ENCODE assay signal across 9 cellular contexts in genomic region chr5:58871648-58872242, GRCh38.
DNase-seq lines count a peak whose midpoint lies in the region; ATAC-seq, FAIRE-seq and TF ChIP-seq lines count a peak whose summit lies in the region.
"Had no signal": no experiment of that assay in that cellular context is flagged by ENCODE, and none has a peak within 500 bp of the region (broad histone marks: within the 10 kb centered on the region; RNA-seq: fewer than 3 reads in every experiment).

No MANE protein-coding gene starts in this region.

- ATAC-seq in GM21360 (IDR thresholded peaks at IDR 0.05; ENCODE audit: unreplicated experiment), result peak; percentile 60
- peak; percentile 50 for ATAC-seq in body of pancreas
- ATAC-seq in HepG2, result no peak; the same call in 2 of the 3 replicates

- H3K4me1 ChIP-seq in body of pancreas (no peaks in the 10 kb centered on the region), HepG2 (ENCODE audit: insufficient read depth, low read length) (no peaks in the 10 kb centered on the region)

- intact Hi-C loops in body of pancreas (cut with DNase I) (no loop called here), HepG2 (cut with micrococcal nuclease; ENCODE audit: unreplicated experiment) (no loop called here)

- no peaks in the 10 kb centered on the region for H4K20me1 ChIP-seq in HepG2 (ENCODE audit: insufficient read depth, low read length)

- in situ Hi-C loops in HepG2 (cut with HindIII; ENCODE audit: extremely low pct_ligation_motif_present, low pct_unique_long_range_greater_than_20kb), result no loop called here

- no peak for TF ChIP-seq POLR2A in body of pancreas (IDR thresholded peaks at IDR 0.05)
- no peak for TF ChIP-seq POLR2A in HepG2 (IDR thresholded peaks at IDR 0.05; ENCODE audit: insufficient read depth in 1 of 2, low read depth in 2 of 2, low read length in 2 of 2)

- no peak overlapping the region for H3K9ac ChIP-seq in HepG2 (ENCODE audit: insufficient read depth, low read depth, low read length)

- TF ChIP-seq EP300 in HepG2 (IDR thresholded peaks at IDR 0.05; ENCODE audit: low read depth in 2 of 2, low read length in 2 of 2) (no peak), HepG2 (CRISPR knock-in tag; IDR thresholded peaks at IDR 0.05; ENCODE audit: borderline replicate concordance) (no peak)

- H3K27ac ChIP-seq in body of pancreas (no peak overlapping the region), HepG2 (ENCODE audit: extremely low read length, insufficient read depth, low read length) (no peak overlapping the region)

- no peak for TF ChIP-seq RAD21 in HepG2 (CRISPR knock-in tag; IDR thresholded peaks at IDR 0.05)

- H3K4me3 ChIP-seq in body of pancreas, result no peak overlapping the region
- H3K4me3 ChIP-seq in HepG2 (replicated peaks in 1 of 3; ENCODE audit: insufficient read depth in 1 of 3, low read depth in 2 of 3, low read length in 3 of 3), result no peak overlapping the region

- FAIRE-seq in HepG2 (lab: Jason Lieb, UNC), result no peak
- FAIRE-seq: GM18507 had no signal

- 47 to 48% methylated on average over 3 of the region's 3 CpGs for whole genome bisulfite sequencing in body of pancreas, 2 donors
- 18% methylated on average over 3 of the region's 3 CpGs for WGBS in HepG2 (ENCODE audit: low lambda C conversion rate)

- peak; percentile 19 for DNase-seq in NOMO-1 treated with DMSO at 0.1 percent for 48 hours (lab: John Stamatoyannopoulos, UW; ENCODE audit: unreplicated experiment)
- no peak for DNase-seq in NOMO-1 treated with dmso at 0.1 percent for 144 hours (lab: John Stamatoyannopoulos, UW; ENCODE audit: unreplicated experiment)
- peak; percentile 44 for DNase-seq in NCI-H1694 treated with DMSO at 0.1 percent for 48 hours (lab: John Stamatoyannopoulos, UW)
- peak in 2 of 4 donors; percentile 16 to 29 for DNase-seq in body of pancreas
- DNase-seq in HepG2 (ENCODE audit: low spot score), result peak; percentile 24
- no peak for DNase-seq in GOT3 (lab: John Stamatoyannopoulos, UW)
- no peak for DNase-seq in NCI-H2081 treated with DMSO at 0.1 percent for 48 hours (lab: John Stamatoyannopoulos, UW)

- BruUV-seq in HepG2 (replicated peaks; lab: Mats Ljungman, UMichigan), result no TSS peak

- H2AFZ ChIP-seq in HepG2 (ENCODE audit: low read length), result no peak overlapping the region

- POLR2A ChIA-PET in HepG2 (lab: Yijun Ruan, JAX), result no interaction called here

- H3K4me2 ChIP-seq in HepG2 (ENCODE audit: low read depth, low read length), result no peak overlapping the region

- CTCF ChIA-PET in HepG2 (lab: Yijun Ruan, JAX; ENCODE audit: low intra/inter-chr PET ratio, low total read pairs), result interaction anchor here (1.5 kb wide), 1 partner anchor 303 kb away, joined by 3 read pairs; no protein-coding TSS in a partner anchor

- H3K27me3 ChIP-seq in body of pancreas (no peaks in the 10 kb centered on the region), HepG2 (ENCODE audit: control insufficient read depth in 1 of 2, insufficient read depth in 2 of 2, low read length in 2 of 2) (no peaks in the 10 kb centered on the region)

- peak in 6 of 7 experiments; percentile 36 to 75 (median 48) for TF ChIP-seq CTCF in body of pancreas (IDR thresholded peaks at IDR 0.05)
- peak; percentile 39; the same call in 1 of the 2 replicates for TF ChIP-seq CTCF in HepG2 (CRISPR knock-in tag; IDR thresholded peaks at IDR 0.05)

- H3K36me3 ChIP-seq in body of pancreas (replicated peaks in 1 of 2; ENCODE audit: insufficient read depth in 1 of 2, low read depth in 2 of 2), result no peaks in the 10 kb centered on the region
- H3K36me3 ChIP-seq in HepG2 (replicated peaks in 1 of 2; ENCODE audit: control insufficient read depth in 1 of 2, insufficient read depth in 2 of 2, low read length in 2 of 2), result no peaks in the 10 kb centered on the region

- H3K9me3 ChIP-seq in body of pancreas, result no peaks in the 10 kb centered on the region
- no peaks in the 10 kb centered on the region for H3K9me3 ChIP-seq in HepG2 (ENCODE audit: low read length)

- H3K79me2 ChIP-seq in HepG2 (ENCODE audit: insufficient read depth, low read length), result no peaks in the 10 kb centered on the region

TF ChIP-seq in HepG2, 621 proteins besides CTCF, POLR2A, EP300 and RAD21 (continues in another document):
- TF ChIP-seq ZNF367 (CRISPR knock-in tag; IDR thresholded peaks at IDR 0.05; ENCODE audit: borderline replicate concordance) (no peak), ATAD3A (CRISPR knock-in tag; IDR thresholded peaks at IDR 0.05) (no peak), SMAD9 (CRISPR knock-in tag; IDR thresholded peaks at IDR 0.05) (no peak), ZNF703 (CRISPR knock-in tag; IDR thresholded peaks at IDR 0.05; ENCODE audit: borderline replicate concordance) (no peak), ZNF136 (CRISPR knock-in tag; IDR thresholded peaks at IDR 0.05; ENCODE audit: low read depth) (no peak), ZNF138 (CRISPR knock-in tag; IDR thresholded peaks at IDR 0.05; ENCODE audit: low read depth) (no peak), ZBTB33 (CRISPR knock-in tag; IDR thresholded peaks at IDR 0.05) (no peak), FIP1L1 (IDR thresholded peaks at IDR 0.05; ENCODE audit: borderline replicate concordance, insufficient read depth, low read depth, low read length) (no peak), TSC22D2 (CRISPR knock-in tag; IDR thresholded peaks at IDR 0.05; ENCODE audit: borderline replicate concordance) (no peak), ZNF382 (CRISPR knock-in tag; IDR thresholded peaks at IDR 0.05; ENCODE audit: borderline replicate concordance) (no peak), ZNF709 (CRISPR knock-in tag; IDR thresholded peaks at IDR 0.05) (no peak), FOXO1 (CRISPR knock-in tag; IDR thresholded peaks at IDR 0.05) (no peak), THAP9 (CRISPR knock-in tag; IDR thresholded peaks at IDR 0.05; ENCODE audit: borderline replicate concordance) (no peak), NFKB2 (CRISPR knock-in tag; IDR thresholded peaks at IDR 0.05; ENCODE audit: borderline replicate concordance) (no peak), ZNF230 (CRISPR knock-in tag; IDR thresholded peaks at IDR 0.05) (no peak)

Comparison
In these comparisons a context has a peak if more than half of its experiments do, and no peak if none do; other contexts are left out.
1. DNase-seq: peak in NOMO-1 treated with DMSO at 0.1 percent for 48 hours (single experiment), NCI-H1694 treated with DMSO at 0.1 percent for 48 hours (single experiment) and HepG2 (single experiment); none in NOMO-1 treated with dmso at 0.1 percent for 144 hours (single experiment), GOT3 (single experiment) and NCI-H2081 treated with DMSO at 0.1 percent for 48 hours (single experiment).